Comparison of ENCODE assay signal across 1 cellular context in genomic region chr19:16496613-16496983, GRCh38.
TF ChIP-seq lines count a peak whose summit lies in the region.

No MANE protein-coding gene starts in this region.

TF ChIP-seq in H1, 55 proteins besides CTCF, POLR2A, EP300 and RAD21:
- TF ChIP-seq SRF (IDR thresholded peaks at IDR 0.05; ENCODE audit: low read depth, low read length) (no peak), SIN3A (conservative IDR thresholded peaks at IDR 0.05 in 1 of 2, IDR thresholded peaks at IDR 0.05 in 1 of 2; ENCODE audit: low read depth in 1 of 2, low read length in 2 of 2) (0 out of 4 replicates have a peak, but pooled peaks of 1 of the 2 experiments have one; percentile 3)
